In genomic region chr17:42798011-42798382, GRCh38 we compare ENCODE assay signal across 8 cellular contexts. TPM values are rescaled to one million over a fixed set of nuclear protein-coding genes. Genes with fewer than 3 reads are reported as not detected.
DNase-seq lines count a peak whose midpoint lies in the region; ATAC-seq, FAIRE-seq and TF ChIP-seq lines count a peak whose summit lies in the region.

No MANE protein-coding gene starts in this region.

- H3K27ac ChIP-seq in keratinocyte (ENCODE audit: control insufficient read depth, insufficient read depth, low read length): peak overlapping the region; percentile 51

- H3K9ac ChIP-seq in keratinocyte (ENCODE audit: control insufficient read depth, extremely low read depth, insufficient read depth, low read length): peak overlapping the region; percentile 85

- no peaks in the 10 kb centered on the region for H3K9me3 ChIP-seq in keratinocyte (ENCODE audit: control insufficient read depth, low read depth, low read length)

- peak overlapping the region; percentile 97 for H2AFZ ChIP-seq in keratinocyte (ENCODE audit: control insufficient read depth, low read length)

- H3K4me3 ChIP-seq in keratinocyte (ENCODE audit: control insufficient read depth in 2 of 3, extremely low read depth in 1 of 3, insufficient read depth in 2 of 3, low read depth in 1 of 3, low read length in 3 of 3): peak overlapping the region; percentile 79 to 90 (median 84)

- H3K4me3 Mint-ChIP-seq in activated T-helper 2 cell treated with anti-CD3 and anti-CD28 coated beads, Interferon-gamma antibody, Interleukin-2, Interleukin-4, amounts not matched to agents 10 μg/mL and 5 μg/mL and 100 μg/mL, durations not matched to agents 14 hours and 24 hours and 36 hours (ENCODE audit: low read depth): peak overlapping the region; percentile 91
- peak overlapping the region; percentile 91 to 93 for H3K4me3 Mint-ChIP-seq in stimulated activated naive CD8-positive, alpha-beta T cell treated with anti-CD3 and anti-CD28 coated beads, Interleukin-15, amount 100 ng/mL, for 72 hours

- dilution Hi-C loops in keratinocyte (cut with MboI; ENCODE audit: extremely low pct_ligation_motif_present, low sequenced_read_pairs): no loop called here

- H3K9me3 Mint-ChIP-seq in activated T-helper 2 cell treated with anti-CD3 and anti-CD28 coated beads, Interferon-gamma antibody, Interleukin-2, Interleukin-4, amounts not matched to agents 10 μg/mL and 5 μg/mL and 100 μg/mL, durations not matched to agents 14 hours and 24 hours and 36 hours: peaks cover 3% of the 10 kb centered on the region
- peaks cover 4 to 6% of the 10 kb centered on the region in 2 donors for H3K9me3 Mint-ChIP-seq in stimulated activated naive CD8-positive, alpha-beta T cell treated with anti-CD3 and anti-CD28 coated beads, Interleukin-15, amount 100 ng/mL, for 72 hours

- DNase-seq in DMS 273 (lab: John Stamatoyannopoulos, UW; ENCODE audit: unreplicated experiment): peak; percentile 39
- DNase-seq in DMS 273 treated with DMSO at 0.1 percent for 48 hours (lab: John Stamatoyannopoulos, UW): no peak
- no peak for DNase-seq in activated T-helper 2 cell treated with anti-CD3 and anti-CD28 coated beads, Interferon-gamma antibody, Interleukin-2, Interleukin-4, amounts not matched to agents 10 μg/mL and 5 μg/mL and 100 μg/mL, durations not matched to agents 14 hours and 24 hours and 36 hours (ENCODE audit: low spot score)
- no peak for DNase-seq in keratinocyte (ENCODE audit: low read depth, low spot score)
- DNase-seq in stimulated activated naive CD8-positive, alpha-beta T cell treated with anti-CD3 and anti-CD28 coated beads, Interleukin-15, amount 100 ng/mL, for 72 hours: no peak
- no peak for DNase-seq in NCI-H2081 (lab: John Stamatoyannopoulos, UW)
- DNase-seq in GM19240 (ENCODE audit: insufficient read length, low spot score): no peak

- no peaks in the 10 kb centered on the region for H4K20me1 ChIP-seq in keratinocyte (ENCODE audit: control insufficient read depth, extremely low read depth, insufficient read depth, low read length)

- peaks cover 14% of the 10 kb centered on the region for H3K4me1 Mint-ChIP-seq in activated T-helper 2 cell treated with anti-CD3 and anti-CD28 coated beads, Interferon-gamma antibody, Interleukin-2, Interleukin-4, amounts not matched to agents 10 μg/mL and 5 μg/mL and 100 μg/mL, durations not matched to agents 14 hours and 24 hours and 36 hours (ENCODE audit: low read depth)
- H3K4me1 Mint-ChIP-seq in stimulated activated naive CD8-positive, alpha-beta T cell treated with anti-CD3 and anti-CD28 coated beads, Interleukin-15, amount 100 ng/mL, for 72 hours: peaks cover 32% of the 10 kb centered on the region

- H3K27ac Mint-ChIP-seq in activated T-helper 2 cell treated with anti-CD3 and anti-CD28 coated beads, Interferon-gamma antibody, Interleukin-2, Interleukin-4, amounts not matched to agents 10 μg/mL and 5 μg/mL and 100 μg/mL, durations not matched to agents 14 hours and 24 hours and 36 hours: peak overlapping the region; percentile 44
- peak overlapping the region; percentile 95 to 96 for H3K27ac Mint-ChIP-seq in stimulated activated naive CD8-positive, alpha-beta T cell treated with anti-CD3 and anti-CD28 coated beads, Interleukin-15, amount 100 ng/mL, for 72 hours

- peaks cover 7% of the 10 kb centered on the region for H3K36me3 Mint-ChIP-seq in activated T-helper 2 cell treated with anti-CD3 and anti-CD28 coated beads, Interferon-gamma antibody, Interleukin-2, Interleukin-4, amounts not matched to agents 10 μg/mL and 5 μg/mL and 100 μg/mL, durations not matched to agents 14 hours and 24 hours and 36 hours (ENCODE audit: low read depth)

- no peak for FAIRE-seq in keratinocyte (lab: Jason Lieb, UNC)

- peaks cover 14% of the 10 kb centered on the region for H3K4me1 ChIP-seq in keratinocyte (ENCODE audit: control insufficient read depth, extremely low read depth, insufficient read depth, low read length)

- peaks cover 4% of the 10 kb centered on the region for H3K79me2 ChIP-seq in keratinocyte (ENCODE audit: control insufficient read depth, insufficient read depth, low read length)

- intact Hi-C loops in activated T-helper 2 cell treated with anti-CD3 and anti-CD28 coated beads, Interferon-gamma antibody, Interleukin-2, Interleukin-4, amounts not matched to agents 10 μg/mL and 5 μg/mL and 100 μg/mL, durations not matched to agents 14 hours and 24 hours and 36 hours (cut with micrococcal nuclease): no loop called here

- H3K4me2 ChIP-seq in keratinocyte (ENCODE audit: control insufficient read depth, extremely low read depth, insufficient read depth, low read depth, low read length): peak overlapping the region; percentile 68

- TF ChIP-seq CTCF in keratinocyte (optimal IDR thresholded peaks at IDR 0.05 in 1 of 3, IDR thresholded peaks at IDR 0.05 in 1 of 3, conservative IDR thresholded peaks at IDR 0.05 in 1 of 3; ENCODE audit: extremely low read depth in 1 of 3, insufficient read depth in 2 of 3, low read length in 3 of 3): no peak

- peaks cover 0 to 5% of the 10 kb centered on the region in 2 experiments for H3K36me3 ChIP-seq in keratinocyte (ENCODE audit: control insufficient read depth in 2 of 2, extremely low read depth in 1 of 2, insufficient read depth in 2 of 2, low read length in 2 of 2)

- no peak for ATAC-seq in stimulated activated naive CD8-positive, alpha-beta T cell treated with anti-CD3 and anti-CD28 coated beads, Interleukin-15, amount 100 ng/mL, for 72 hours
- no peak for ATAC-seq in HG03025 (IDR thresholded peaks at IDR 0.05; ENCODE audit: low FRiP score, unreplicated experiment)

- H3K27me3 Mint-ChIP-seq in activated T-helper 2 cell treated with anti-CD3 and anti-CD28 coated beads, Interferon-gamma antibody, Interleukin-2, Interleukin-4, amounts not matched to agents 10 μg/mL and 5 μg/mL and 100 μg/mL, durations not matched to agents 14 hours and 24 hours and 36 hours (ENCODE audit: low read depth): peaks cover 15% of the 10 kb centered on the region
- no peaks in the 10 kb centered on the region for H3K27me3 Mint-ChIP-seq in stimulated activated naive CD8-positive, alpha-beta T cell treated with anti-CD3 and anti-CD28 coated beads, Interleukin-15, amount 100 ng/mL, for 72 hours

- H3K9me1 ChIP-seq in keratinocyte (ENCODE audit: control insufficient read depth, extremely low read depth, insufficient read depth, low read length): no peaks in the 10 kb centered on the region

- H3K27me3 ChIP-seq in keratinocyte (ENCODE audit: control insufficient read depth, extremely low read depth, insufficient read depth, low read length): no peaks in the 10 kb centered on the region

RNA-seq across cellular contexts. Expression of gene COA3, which starts 0.5 kb away (rescaled TPM):
- total RNA-seq in activated T-helper 2 cell treated with anti-CD3 and anti-CD28 coated beads, Interferon-gamma antibody, Interleukin-2, Interleukin-4, amounts not matched to agents 10 μg/mL and 5 μg/mL and 100 μg/mL, durations not matched to agents 14 hours and 24 hours and 36 hours: 51.2 and 51.7 TPM in 2 replicates
- 83.6 to 97.8 TPM (median 92.4 TPM) in 3 replicates for polyA plus RNA-seq in keratinocyte
- 9.0 TPM for polyA plus RNA-seq in keratinocyte (2011; ENCODE audit: low read depth)
- 98.9 and 109 TPM in 2 replicates for polyA plus RNA-seq in keratinocyte (2011; cell fraction: cytosol; rRNA removed)
- polyA plus RNA-seq in keratinocyte (2011; cell fraction: nucleus; rRNA removed): 39.4 and 43.3 TPM in 2 replicates
- 55.9 and 93.7 TPM in 2 replicates for polyA plus RNA-seq in keratinocyte (2012; ENCODE audit: low replicate concordance)
- 36.0 to 54.3 TPM (median 41.2 TPM) in 3 replicates for polyA minus RNA-seq in keratinocyte
- 28.0 TPM for polyA minus RNA-seq in keratinocyte (2011; cell fraction: cytosol; rRNA and poly(A)+ RNA removed)
- polyA minus RNA-seq in keratinocyte (2011; cell fraction: nucleus; rRNA and poly(A)+ RNA removed): 9.5 and 9.7 TPM in 2 replicates

RNA-seq across cellular contexts. Expression of gene CNTD1, which starts 0.7 kb away (rescaled TPM):
- 0.09 TPM in 1 of 2 replicates, not detected in the other for total RNA-seq in activated T-helper 2 cell treated with anti-CD3 and anti-CD28 coated beads, Interferon-gamma antibody, Interleukin-2, Interleukin-4, amounts not matched to agents 10 μg/mL and 5 μg/mL and 100 μg/mL, durations not matched to agents 14 hours and 24 hours and 36 hours
- not detected in 3 replicates for polyA plus RNA-seq in keratinocyte
- polyA plus RNA-seq in keratinocyte (2011; ENCODE audit: low read depth): not detected
- not detected in 2 replicates for polyA plus RNA-seq in keratinocyte (2011; cell fraction: cytosol; rRNA removed)
- polyA plus RNA-seq in keratinocyte (2011; cell fraction: nucleus; rRNA removed): not detected in 2 replicates
- polyA plus RNA-seq in keratinocyte (2012; ENCODE audit: low replicate concordance): 0.26 and 1.3 TPM in 2 replicates
- not detected in 3 replicates for polyA minus RNA-seq in keratinocyte
- not detected for polyA minus RNA-seq in keratinocyte (2011; cell fraction: cytosol; rRNA and poly(A)+ RNA removed)
- polyA minus RNA-seq in keratinocyte (2011; cell fraction: nucleus; rRNA and poly(A)+ RNA removed): not detected in 2 replicates

RNA-seq across cellular contexts. Expression of gene WNK4, which starts 17.6 kb away (rescaled TPM):
- 0.16 and 0.28 TPM in 2 replicates for total RNA-seq in activated T-helper 2 cell treated with anti-CD3 and anti-CD28 coated beads, Interferon-gamma antibody, Interleukin-2, Interleukin-4, amounts not matched to agents 10 μg/mL and 5 μg/mL and 100 μg/mL, durations not matched to agents 14 hours and 24 hours and 36 hours
- polyA plus RNA-seq in keratinocyte: 0.03 to 0.10 TPM (median 0.04 TPM) in 3 replicates
- 0.24 TPM for polyA plus RNA-seq in keratinocyte (2011; ENCODE audit: low read depth)
- 0.10 and 0.13 TPM in 2 replicates for polyA plus RNA-seq in keratinocyte (2011; cell fraction: cytosol; rRNA removed)
- polyA plus RNA-seq in keratinocyte (2011; cell fraction: nucleus; rRNA removed): 0.36 and 0.53 TPM in 2 replicates
- 0.15 and 1.2 TPM in 2 replicates for polyA plus RNA-seq in keratinocyte (2012; ENCODE audit: low replicate concordance)
- 0.20 TPM in 1 of 3 replicates, not detected in the others for polyA minus RNA-seq in keratinocyte
- not detected for polyA minus RNA-seq in keratinocyte (2011; cell fraction: cytosol; rRNA and poly(A)+ RNA removed)
- 0.32 and 0.39 TPM in 2 replicates for polyA minus RNA-seq in keratinocyte (2011; cell fraction: nucleus; rRNA and poly(A)+ RNA removed)

RNA-seq across cellular contexts. Expression of gene VPS25, which starts 24.7 kb away (rescaled TPM):
- total RNA-seq in activated T-helper 2 cell treated with anti-CD3 and anti-CD28 coated beads, Interferon-gamma antibody, Interleukin-2, Interleukin-4, amounts not matched to agents 10 μg/mL and 5 μg/mL and 100 μg/mL, durations not matched to agents 14 hours and 24 hours and 36 hours: 88.8 and 90.4 TPM in 2 replicates
- 122 to 141 TPM (median 133 TPM) in 3 replicates for polyA plus RNA-seq in keratinocyte
- polyA plus RNA-seq in keratinocyte (2011; ENCODE audit: low read depth): 42.8 TPM
- polyA plus RNA-seq in keratinocyte (2011; cell fraction: cytosol; rRNA removed): 95.0 and 116 TPM in 2 replicates
- polyA plus RNA-seq in keratinocyte (2011; cell fraction: nucleus; rRNA removed): 85.7 and 87.1 TPM in 2 replicates
- polyA plus RNA-seq in keratinocyte (2012; ENCODE audit: low replicate concordance): 66.2 and 101 TPM in 2 replicates
- polyA minus RNA-seq in keratinocyte: 51.6 to 75.6 TPM (median 58.5 TPM) in 3 replicates
- 50.6 TPM for polyA minus RNA-seq in keratinocyte (2011; cell fraction: cytosol; rRNA and poly(A)+ RNA removed)
- 19.0 and 23.7 TPM in 2 replicates for polyA minus RNA-seq in keratinocyte (2011; cell fraction: nucleus; rRNA and poly(A)+ RNA removed)

RNA-seq across cellular contexts. Expression of gene BECN1, which starts 26.1 kb away (rescaled TPM):
- 97.2 and 104 TPM in 2 replicates for total RNA-seq in activated T-helper 2 cell treated with anti-CD3 and anti-CD28 coated beads, Interferon-gamma antibody, Interleukin-2, Interleukin-4, amounts not matched to agents 10 μg/mL and 5 μg/mL and 100 μg/mL, durations not matched to agents 14 hours and 24 hours and 36 hours
- 71.6 to 94.2 TPM (median 89.8 TPM) in 3 replicates for polyA plus RNA-seq in keratinocyte
- polyA plus RNA-seq in keratinocyte (2011; ENCODE audit: low read depth): 93.1 TPM
- polyA plus RNA-seq in keratinocyte (2011; cell fraction: cytosol; rRNA removed): 91.1 and 91.6 TPM in 2 replicates
- 65.1 and 69.9 TPM in 2 replicates for polyA plus RNA-seq in keratinocyte (2011; cell fraction: nucleus; rRNA removed)
- polyA plus RNA-seq in keratinocyte (2012; ENCODE audit: low replicate concordance): 61.5 and 80.3 TPM in 2 replicates
- polyA minus RNA-seq in keratinocyte: 43.1 to 72.1 TPM (median 56.0 TPM) in 3 replicates
- polyA minus RNA-seq in keratinocyte (2011; cell fraction: cytosol; rRNA and poly(A)+ RNA removed): 87.5 TPM
- polyA minus RNA-seq in keratinocyte (2011; cell fraction: nucleus; rRNA and poly(A)+ RNA removed): 37.4 and 46.1 TPM in 2 replicates
